ENCODE assay signal across 10 cellular contexts in the genomic region with DNA sequence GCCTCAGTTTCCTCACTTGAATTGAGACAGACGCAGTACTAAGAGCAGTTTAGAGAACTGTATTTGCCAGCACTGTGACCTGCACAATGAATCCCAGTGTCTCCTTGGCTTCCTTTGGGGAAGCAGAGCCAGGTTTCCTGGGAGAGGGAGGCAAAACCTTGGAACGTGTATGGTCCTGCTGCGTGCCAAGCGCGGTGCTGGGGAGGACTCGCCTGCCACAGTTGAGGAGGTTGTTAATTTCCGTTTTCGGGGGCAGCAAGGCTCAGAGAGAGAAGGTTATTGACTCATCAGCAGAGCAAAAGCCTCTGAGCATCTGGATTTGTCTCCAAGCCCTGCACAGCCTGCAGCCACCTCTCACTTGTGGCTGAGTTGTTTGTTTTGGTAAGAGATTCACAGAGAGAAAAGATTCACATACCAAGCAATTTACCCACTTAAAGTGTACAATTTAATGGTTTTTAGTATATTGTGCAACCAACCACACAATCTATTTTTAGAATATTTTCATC. TPM values are rescaled to one million over a fixed set of nuclear protein-coding genes. Genes with fewer than 3 reads are reported as not detected.
DNase-seq lines count a peak whose midpoint lies in the region; ATAC-seq, FAIRE-seq and TF ChIP-seq lines count a peak whose summit lies in the region.
"Had no signal": no experiment of that assay in that cellular context is flagged by ENCODE, and none has a peak within 500 bp of the region (broad histone marks: within the 10 kb centered on the region; RNA-seq: fewer than 3 reads in every experiment).

No MANE protein-coding gene starts in this region.

- intact Hi-C loops in thyroid gland (cut with DNase I): no loop called here

- peak; percentile 53 for DNase-seq in H54 (ENCODE audit: insufficient read length, low spot score)
- DNase-seq in SJSA1 (ENCODE audit: low read depth in 1 of 2, low spot score in 2 of 2): peak; percentile 99
- DNase-seq in fibroblast of pulmonary artery (ENCODE audit: low read depth): peak; percentile 85
- no peak for DNase-seq in smooth muscle cell (lab: John Stamatoyannopoulos, UW; ENCODE audit: unreplicated experiment)
- DNase-seq in activated naive CD4-positive, alpha-beta T cell treated with Interleukin-2 at 50 U/mL for 16 hours: no peak
- no peak for DNase-seq in thyroid gland

- H3K27ac ChIP-seq in SJSA1: peak overlapping the region; percentile 93
- H3K27ac ChIP-seq in smooth muscle cell (ENCODE audit: low read depth): peak overlapping the region; percentile 97
- H3K27ac ChIP-seq in thyroid gland: no peak overlapping the region

- H3K9me3 ChIP-seq in SJSA1 (replicated peaks) (no peaks in the 10 kb centered on the region), smooth muscle cell (replicated peaks; ENCODE audit: low read depth) (no peaks in the 10 kb centered on the region), thyroid gland (no peaks in the 10 kb centered on the region)

- no peaks in the 10 kb centered on the region for H4K20me1 ChIP-seq in smooth muscle cell (ENCODE audit: low read depth)

- TF ChIP-seq CTCF in fibroblast of pulmonary artery (IDR thresholded peaks at IDR 0.05; ENCODE audit: low read length, missing control alignments) (no peak), smooth muscle cell (IDR thresholded peaks at IDR 0.05; ENCODE audit: borderline replicate concordance, insufficient read depth, poor library complexity, severe bottlenecking) (no peak), thyroid gland (IDR thresholded peaks at IDR 0.05) (no peak)

- H3K4me2 ChIP-seq in smooth muscle cell: peak overlapping the region; percentile 72

- H2AFZ ChIP-seq in smooth muscle cell (ENCODE audit: low read depth): no peak overlapping the region

- H3K79me2 ChIP-seq in smooth muscle cell (ENCODE audit: low read depth): no peaks in the 10 kb centered on the region

- H3K36me3 ChIP-seq in SJSA1: no peaks in the 10 kb centered on the region
- no peaks in the 10 kb centered on the region for H3K36me3 ChIP-seq in smooth muscle cell (ENCODE audit: low read depth)
- H3K36me3 ChIP-seq in thyroid gland: no peaks in the 10 kb centered on the region

- peak; percentile 41 for FAIRE-seq in H54 (lab: Jason Lieb, UNC)

- 28% methylated on average over 8 of the region's 8 CpGs for WGBS in smooth muscle cell (ENCODE audit: low lambda C conversion rate)
- WGBS in thyroid gland, 2 donors: 52 to 57% methylated on average over 7 to 8 of the region's 8 CpGs

- peaks cover 9% of the 10 kb centered on the region for H3F3A ChIP-seq in smooth muscle cell (ENCODE audit: low read depth)

- no peak for TF ChIP-seq POLR2A in H54 (IDR thresholded peaks at IDR 0.05; ENCODE audit: low read depth, low read length)
- no peak for TF ChIP-seq POLR2A in thyroid gland (IDR thresholded peaks at IDR 0.05)

- peak overlapping the region; percentile 72 for H3K9ac ChIP-seq in smooth muscle cell (ENCODE audit: low read depth)

- ATAC-seq in GM18907 (IDR thresholded peaks at IDR 0.05; ENCODE audit: unreplicated experiment): no peak
- ATAC-seq in GM21825 (IDR thresholded peaks at IDR 0.05; ENCODE audit: unreplicated experiment): no peak

- H3K4me3 ChIP-seq in SJSA1 (no peak overlapping the region), fibroblast of pulmonary artery (replicated peaks; ENCODE audit: low read depth, low read length) (no peak overlapping the region), smooth muscle cell (no peak overlapping the region), thyroid gland (replicated peaks in 1 of 3) (no peak overlapping the region)

- H3K27me3 ChIP-seq in SJSA1 (replicated peaks): no peaks in the 10 kb centered on the region
- H3K27me3 ChIP-seq in smooth muscle cell (ENCODE audit: low read depth): no peaks in the 10 kb centered on the region
- H3K27me3 ChIP-seq in thyroid gland: no peaks in the 10 kb centered on the region

- H3K4me1 ChIP-seq in SJSA1 (replicated peaks) (peaks cover 57% of the 10 kb centered on the region), smooth muscle cell (ENCODE audit: low read depth) (peaks cover 12% of the 10 kb centered on the region), thyroid gland (peaks cover 0 to 14% of the 10 kb centered on the region in 2 donors)

RNA-seq across cellular contexts. Expression of a gene that starts 10.8 kb away (rescaled TPM):
- 0.13 and 0.29 TPM in 2 replicates for total RNA-seq in SJSA1 (2014; rRNA removed; shearing (Covaris generic))
- total RNA-seq in smooth muscle cell (0.67 and 2.1 TPM in 2 replicates), thyroid gland (under 1 TPM in 3 of 4 donors, not detected in 1; 0.13 to 0.44 (median 0.22) TPM)
- polyA plus RNA-seq in smooth muscle cell: 3.4 and 4.9 TPM in 2 replicates

RNA-seq across cellular contexts. Expression of a gene that starts 22.9 kb away (rescaled TPM):
- not detected in 2 replicates for total RNA-seq in SJSA1 (2014; rRNA removed; shearing (Covaris generic))
- 25.7 and 28.4 TPM in 2 replicates for total RNA-seq in smooth muscle cell
- 38.9 and 63.6 TPM in 2 replicates for polyA plus RNA-seq in smooth muscle cell
- total RNA-seq in thyroid gland: 10 to 100 TPM; 27.8 to 85.2 (median 56.8) TPM

RNA-seq across cellular contexts. Expression of a gene that starts 58.6 kb away (rescaled TPM):
- not detected in 2 replicates for total RNA-seq in SJSA1 (2014; rRNA removed; shearing (Covaris generic))
- not detected in 2 replicates for total RNA-seq in smooth muscle cell
- polyA plus RNA-seq in smooth muscle cell: not detected in 2 replicates
- not detected for total RNA-seq in thyroid gland
- total RNA-seq: epithelial cell of proximal tubule, neural crest cell had no signal

Comparison
In these comparisons a context has a peak if more than half of its experiments do, and no peak if none do; other contexts are left out.
1. DNase-seq: peak in H54 (single experiment), SJSA1 (2 of 2) and fibroblast of pulmonary artery (single experiment); none in smooth muscle cell (single experiment), activated naive CD4-positive, alpha-beta T cell treated with Interleukin-2 at 50 U/mL for 16 hours (single experiment) and thyroid gland (0 of 2).
2. H3K27ac ChIP-seq: peak in SJSA1 (single experiment) and smooth muscle cell (single experiment); none in thyroid gland (0 of 3).
3. RNA of a gene that starts 22.9 kb away (total RNA-seq): 27.8 to 85.2 TPM in thyroid gland and 25.7 to 28.4 TPM in smooth muscle cell; not detected in SJSA1; every median in the first group is over 10 times any median in the second.